20 cellular contexts compared by ENCODE assay signal in genomic region chr4:22957774-22958173, GRCh38.
DNase-seq lines count a peak whose midpoint lies in the region; TF ChIP-seq lines count a peak whose summit lies in the region.
"Had no signal": no experiment of that assay in that cellular context is flagged by ENCODE, and none has a peak within 500 bp of the region (broad histone marks: within the 10 kb centered on the region; RNA-seq: fewer than 3 reads in every experiment).

No MANE protein-coding gene starts in this region.

- H3K4me3 Mint-ChIP-seq in type B pancreatic cell = no peak overlapping the region
- H3K4me3 Mint-ChIP-seq: CD4-positive, CD25-positive, alpha-beta regulatory T cell; CD8-positive, alpha-beta T cell; GM23338; H9 had no signal

- H3K27me3 ChIP-seq in BLaER1 treated with 17β-estradiol and CSF1 and Interleukin-3, amounts not matched to agents 10 nM and 100 nM = no peaks in the 10 kb centered on the region
- H3K27me3 ChIP-seq in esophagus muscularis mucosa = no peaks in the 10 kb centered on the region
- H3K27me3 ChIP-seq: BE2C had no signal

- no peaks in the 10 kb centered on the region for H3K9me3 Mint-ChIP-seq in type B pancreatic cell
- H3K9me3 Mint-ChIP-seq: GM23338, H9 had no signal

- no peaks in the 10 kb centered on the region for H3K9me3 ChIP-seq in BLaER1 treated with 17β-estradiol and CSF1 and Interleukin-3, amounts not matched to agents 10 nM and 100 nM (replicated peaks in 1 of 11)
- no peaks in the 10 kb centered on the region for H3K9me3 ChIP-seq in esophagus muscularis mucosa
- H3K9me3 ChIP-seq: A549, BE2C, Caco-2 had no signal

- H3K4me3 ChIP-seq in BLaER1 treated with 17β-estradiol and CSF1 and Interleukin-3, amounts not matched to agents 10 nM and 100 nM = no peak overlapping the region
- H3K4me3 ChIP-seq in esophagus muscularis mucosa = no peak overlapping the region
- H3K4me3 ChIP-seq: A549, GM23338 had no signal

- DNase-seq in NCI-H2171 treated with DMSO at 0.1 percent for 48 hours (lab: John Stamatoyannopoulos, UW) (peak; percentile 33), NCI-H2171 (lab: John Stamatoyannopoulos, UW) (no peak), esophagus muscularis mucosa (ENCODE audit: extremely low spot score) (peak; percentile 53), type B pancreatic cell (ENCODE audit: extremely low spot score, unreplicated experiment) (no peak), NCI-H1048 (lab: John Stamatoyannopoulos, UW) (no peak)
- DNase-seq: 8988T; ACHN; AML-193; BE2C; Caco-2; CD4-positive, CD25-positive, alpha-beta regulatory T cell; CD8-positive, alpha-beta T cell; DMS53; DMS79 treated with DMSO at 0.1 percent for 48 hours; GF-D8; H9 had no signal

- no peak for TF ChIP-seq EP300 in esophagus muscularis mucosa (IDR thresholded peaks at IDR 0.05)

- H3K4me2 ChIP-seq in BLaER1 treated with 17β-estradiol and CSF1 and Interleukin-3, amounts not matched to agents 10 nM and 100 nM = peak overlapping the region in 6 of 11 experiments; percentile 12 to 44 (median 26); a peak in 7 of 22 replicates
- H3K4me2 ChIP-seq: A549, GM23338 had no signal

- TF ChIP-seq CTCF in esophagus muscularis mucosa (IDR thresholded peaks at IDR 0.05) = no peak
- TF ChIP-seq CTCF in type B pancreatic cell (conservative IDR thresholded peaks at IDR 0.05) = no peak

- H3K36me3 ChIP-seq in BLaER1 treated with 17β-estradiol and CSF1 and Interleukin-3, amounts not matched to agents 10 nM and 100 nM = no peaks in the 10 kb centered on the region
- H3K36me3 ChIP-seq in esophagus muscularis mucosa = no peaks in the 10 kb centered on the region
- H3K36me3 ChIP-seq: BE2C had no signal

- intact Hi-C loops in esophagus muscularis mucosa (cut with DNase I) = no loop called here

- H3K9ac ChIP-seq in BLaER1 treated with 17β-estradiol and CSF1 and Interleukin-3, amounts not matched to agents 10 nM and 100 nM = no peak overlapping the region

- no peaks in the 10 kb centered on the region for H3K4me1 Mint-ChIP-seq in type B pancreatic cell (ENCODE audit: unreplicated experiment)
- H3K4me1 Mint-ChIP-seq: GM23338, H9 had no signal

- no peak for TF ChIP-seq POLR2A in esophagus muscularis mucosa (IDR thresholded peaks at IDR 0.05; ENCODE audit: low read depth)

- peaks cover 0 to 14% (median 7%) of the 10 kb centered on the region in 10 experiments; a peak in 7 of 20 replicates for H3K4me1 ChIP-seq in BLaER1 treated with 17β-estradiol and CSF1 and Interleukin-3, amounts not matched to agents 10 nM and 100 nM
- no peaks in the 10 kb centered on the region for H3K4me1 ChIP-seq in esophagus muscularis mucosa
- H3K4me1 ChIP-seq: A549, BE2C, Caco-2 had no signal

- no peak overlapping the region for H3K27ac ChIP-seq in BLaER1 treated with 17β-estradiol and CSF1 and Interleukin-3, amounts not matched to agents 10 nM and 100 nM
- no peak overlapping the region for H3K27ac ChIP-seq in esophagus muscularis mucosa (replicated peaks in 1 of 4)
- H3K27ac ChIP-seq: A549, C4-2B had no signal

- no peaks in the 10 kb centered on the region for H4K20me1 ChIP-seq in BLaER1 treated with 17β-estradiol and CSF1 and Interleukin-3, amounts not matched to agents 10 nM and 100 nM

- H3K27ac Mint-ChIP-seq in type B pancreatic cell = no peak overlapping the region
- H3K27ac Mint-ChIP-seq: CD4-positive, CD25-positive, alpha-beta regulatory T cell; CD8-positive, alpha-beta T cell; GM23338; H9 had no signal

- no peaks in the 10 kb centered on the region for H3K36me3 Mint-ChIP-seq in type B pancreatic cell
- H3K36me3 Mint-ChIP-seq: CD4-positive, CD25-positive, alpha-beta regulatory T cell; CD8-positive, alpha-beta T cell had no signal

- H3K27me3 Mint-ChIP-seq in type B pancreatic cell = no peaks in the 10 kb centered on the region
- H3K27me3 Mint-ChIP-seq: CD4-positive, CD25-positive, alpha-beta regulatory T cell had no signal

Comparison
In these comparisons a context has a peak if more than half of its experiments do, and no peak if none do; other contexts are left out.
1. DNase-seq: peak in NCI-H2171 treated with DMSO at 0.1 percent for 48 hours (single experiment) and esophagus muscularis mucosa (single experiment); none in NCI-H2171 (single experiment), type B pancreatic cell (single experiment) and NCI-H1048 (single experiment).